Comparison of ENCODE assay signal across 21 cellular contexts in genomic region chr19:803686-804418, GRCh38. TPM values are rescaled to one million over a fixed set of nuclear protein-coding genes. Genes with fewer than 3 reads are reported as not detected.
DNase-seq lines count a peak whose midpoint lies in the region; ATAC-seq and TF ChIP-seq lines count a peak whose summit lies in the region.
"Had no signal": no experiment of that assay in that cellular context is flagged by ENCODE, and none has a peak within 500 bp of the region (broad histone marks: within the 10 kb centered on the region; RNA-seq: fewer than 3 reads in every experiment).

No MANE protein-coding gene starts in this region.

- no peak for TF ChIP-seq POLR2A in lower leg skin (IDR thresholded peaks at IDR 0.05)

- H3K4me1 Mint-ChIP-seq in WTC11: peaks cover 40% of the 10 kb centered on the region

- H3K4me1 ChIP-seq in cardiac muscle cell (ENCODE audit: low read depth) (peaks cover 37% of the 10 kb centered on the region), liver (ENCODE audit: control insufficient read depth in 4 of 4, insufficient read depth in 4 of 4, low read length in 3 of 4) (peaks cover 11 to 41% (median 34%) of the 10 kb centered on the region in 4 donors)

- ATAC-seq in left ventricle myocardium superior (no peak), WTC11 (no peak), GM18867 (IDR thresholded peaks at IDR 0.05; ENCODE audit: unreplicated experiment) (no peak)
- ATAC-seq: foreskin keratinocyte; K562; stimulated activated memory B cell treated with anti-CD40 and anti-IgM and Interleukin-4, amounts not matched to agents 10 μg/mL and 1 μg/mL and 100 μg/mL, for 72 hours had no signal

- TF ChIP-seq CTCF in cardiac muscle cell (IDR thresholded peaks at IDR 0.05; ENCODE audit: low read depth, low read length) (no peak), WTC11 (IDR thresholded peaks at IDR 0.05) (no peak), liver (IDR thresholded peaks at IDR 0.05; ENCODE audit: low read depth, low read length, missing input control) (no peak), lower leg skin (IDR thresholded peaks at IDR 0.05) (no peak)

- H3K36me3 ChIP-seq in cardiac muscle cell: peaks cover 45% of the 10 kb centered on the region
- peaks cover 24 to 53% (median 43%) of the 10 kb centered on the region in 4 donors for H3K36me3 ChIP-seq in liver (ENCODE audit: control insufficient read depth in 4 of 4, insufficient read depth in 3 of 4, low read depth in 1 of 4, low read length in 3 of 4)

- H3K27ac ChIP-seq in cardiac muscle cell (peak overlapping the region; percentile 17), liver (ENCODE audit: low read depth in 1 of 2, low read length in 2 of 2) (no peak overlapping the region)
- H3K27ac ChIP-seq: foreskin keratinocyte had no signal

- POLR2A ChIA-PET in WTC11 (lab: Charles Lee): interaction anchor here (1.1 kb wide), 1 partner anchor 9 kb away, joined by 4 read pairs; no protein-coding TSS in a partner anchor

- H3K9me3 Mint-ChIP-seq in WTC11: no peaks in the 10 kb centered on the region
- H3K9me3 Mint-ChIP-seq: stimulated activated memory B cell treated with anti-CD40 and anti-IgM and Interleukin-4, amounts not matched to agents 10 μg/mL and 1 μg/mL and 100 μg/mL, for 72 hours had no signal

- H3K27ac Mint-ChIP-seq in WTC11: peak overlapping the region; percentile 86
- H3K27ac Mint-ChIP-seq: stimulated activated memory B cell treated with anti-CD40 and anti-IgM and Interleukin-4, amounts not matched to agents 10 μg/mL and 1 μg/mL and 100 μg/mL, for 72 hours had no signal

- CTCF ChIA-PET in WTC11 (lab: Charles Lee): interaction anchor here (0.7 to 1.1 kb wide), 2 partner anchors 34 to 58 kb away, joined by 4 to 5 read pairs; no protein-coding TSS in a partner anchor

- peaks cover 61% of the 10 kb centered on the region for H3K36me3 Mint-ChIP-seq in WTC11

- no peak for TF ChIP-seq RAD21 in liver (IDR thresholded peaks at IDR 0.05)

- no peak overlapping the region for H3K4me3 Mint-ChIP-seq in WTC11
- H3K4me3 Mint-ChIP-seq: stimulated activated memory B cell treated with anti-CD40 and anti-IgM and Interleukin-4, amounts not matched to agents 10 μg/mL and 1 μg/mL and 100 μg/mL, for 72 hours had no signal

- intact Hi-C loops in left ventricle myocardium superior (cut with micrococcal nuclease): no loop called here
- intact Hi-C loops in lower leg skin (cut with DNase I; ENCODE audit: low total_unique reads): no loop called here

- H3K27me3 ChIP-seq in cardiac muscle cell (no peaks in the 10 kb centered on the region), liver (ENCODE audit: control insufficient read depth in 4 of 4, insufficient read depth in 4 of 4, low read length in 3 of 4) (no peaks in the 10 kb centered on the region)
- H3K27me3 ChIP-seq: foreskin keratinocyte, tibial artery had no signal

- DNase-seq in cardiac muscle cell (ENCODE audit: low read depth in 1 of 2, low spot score in 1 of 2) (peak in 1 of 2 donors; percentile 0), left ventricle myocardium superior (no peak), WTC11 (ENCODE audit: low spot score) (no peak), ureter (ENCODE audit: low spot score) (no peak), UCSD-AML1 (lab: John Stamatoyannopoulos, UW; ENCODE audit: unreplicated experiment) (no peak), lower leg skin (ENCODE audit: low spot score in 2 of 2) (no peak)
- DNase-seq: activated gamma-delta T cell, cortex of kidney, foreskin keratinocyte, kidney glomerular epithelial cell, MV-4-11, NCI-H1930, tibial artery had no signal

- H3K4me3 ChIP-seq in cardiac muscle cell (no peak overlapping the region), liver (ENCODE audit: low read depth in 1 of 3, low read length in 3 of 3) (no peak overlapping the region), lower leg skin (ENCODE audit: low read depth, poor library complexity, severe bottlenecking) (no peak overlapping the region)
- H3K4me3 ChIP-seq: HAP-1, K562, tibial artery had no signal

- 83% methylated on average over 31 of the region's 31 CpGs for WGBS in liver
- WGBS in lower leg skin, 2 donors: 83 to 84% methylated on average over 30 of the region's 31 CpGs

- H3K27me3 Mint-ChIP-seq in WTC11 (ENCODE audit: low read depth): no peaks in the 10 kb centered on the region
- H3K27me3 Mint-ChIP-seq: stimulated activated memory B cell treated with anti-CD40 and anti-IgM and Interleukin-4, amounts not matched to agents 10 μg/mL and 1 μg/mL and 100 μg/mL, for 72 hours had no signal

- no peak overlapping the region for H3K9ac ChIP-seq in liver (ENCODE audit: low read depth in 1 of 2, low read length in 2 of 2)

- H3K9me3 ChIP-seq in cardiac muscle cell (ENCODE audit: low read depth) (no peaks in the 10 kb centered on the region), liver (ENCODE audit: control insufficient read depth in 4 of 4, low read length in 3 of 4) (no peaks in the 10 kb centered on the region)
- H3K9me3 ChIP-seq: HAP-1, tibial artery had no signal

TF ChIP-seq in WTC11, 78 proteins besides CTCF, POLR2A, EP300 and RAD21 (continues in another document):
- no peak for TF ChIP-seq FOXP4 (CRISPR knock-in tag; IDR thresholded peaks at IDR 0.05)
- TF ChIP-seq ZNF121 (CRISPR knock-in tag; IDR thresholded peaks at IDR 0.05): no peak
- TF ChIP-seq NFYB (CRISPR knock-in tag; conservative IDR thresholded peaks at IDR 0.05; ENCODE audit: low read depth): no peak
- TF ChIP-seq CREM (CRISPR knock-in tag; IDR thresholded peaks at IDR 0.05): no peak

TF ChIP-seq in liver, 16 proteins besides CTCF, POLR2A, EP300 and RAD21:
- TF ChIP-seq YY1 (IDR thresholded peaks at IDR 0.05): no peak
- TF ChIP-seq NR2F2 (IDR thresholded peaks at IDR 0.05): peak; percentile 68
TF ChIP-seq in liver: peak in this region for 1.

RNA-seq across cellular contexts. Expression of gene PTBP1, which starts 6.6 kb away (rescaled TPM):
- total RNA-seq in cardiac muscle cell (92.0 and 92.7 TPM in 2 replicates), left ventricle myocardium superior (58.1 TPM), WTC11 (2021) (663 to 692 TPM (median 680 TPM) in 3 replicates), liver (100 to 1,000 TPM in 1 of 2 donors, 10 to 100 TPM in 1; 98.1 to 147 TPM), ureter (374 TPM), lower leg skin (100 to 1,000 TPM; 167 to 237 (median 205) TPM)
- polyA plus RNA-seq in cardiac muscle cell (110 and 111 TPM in 2 replicates), liver (10 to 100 TPM; 72.9 to 76.5 TPM)

RNA-seq across cellular contexts. Expression of gene PLPPR3, which starts 17.9 kb away (rescaled TPM):
- total RNA-seq in cardiac muscle cell (70.8 and 88.2 TPM in 2 replicates), left ventricle myocardium superior (not detected), WTC11 (2021) (60.6 to 86.8 TPM (median 83.9 TPM) in 3 replicates), liver (1 to 10 TPM in 1 of 2 donors, not detected in 1; 3.1 TPM), ureter (not detected), lower leg skin (not detected)
- polyA plus RNA-seq in cardiac muscle cell (65.7 and 92.9 TPM in 2 replicates), liver (not detected)
- total RNA-seq: activated CD8-positive, alpha-beta memory T cell treated with anti-CD3 and anti-CD28 coated beads for 36 hours; foreskin keratinocyte; mononuclear cell had no signal

RNA-seq across cellular contexts. Expression of gene AZU1, which starts 23.8 kb away (rescaled TPM):
- 1.4 and 5.7 TPM in 2 replicates for total RNA-seq in cardiac muscle cell
- polyA plus RNA-seq in cardiac muscle cell: 1.5 and 5.6 TPM in 2 replicates
- total RNA-seq in left ventricle myocardium superior: not detected
- total RNA-seq in WTC11 (2021): 1.2 to 3.3 TPM (median 2.5 TPM) in 3 replicates
- 10 to 100 TPM in 1 of 2 donors, under 1 TPM in 1; 0.08 to 20.2 TPM for total RNA-seq in liver
- 1 to 10 TPM in 1 of 2 donors, under 1 TPM in 1; 0.24 to 1.8 TPM for polyA plus RNA-seq in liver
- not detected for total RNA-seq in ureter
- under 1 TPM in 2 of 4 donors, not detected in 2; 0.37 to 0.76 TPM for total RNA-seq in lower leg skin
- total RNA-seq: activated CD8-positive, alpha-beta memory T cell treated with anti-CD3 and anti-CD28 coated beads for 36 hours; foreskin keratinocyte had no signal

RNA-seq across cellular contexts. Expression of gene PRTN3, which starts 36.9 kb away (rescaled TPM):
- total RNA-seq in cardiac muscle cell (0.60 TPM in 1 of 2 replicates, not detected in the other), left ventricle myocardium superior (not detected), WTC11 (2021) (0.53 to 0.82 TPM (median 0.61 TPM) in 3 replicates), liver (100 to 1,000 TPM in 1 of 2 donors, under 1 TPM in 1; 0.17 to 225 TPM), ureter (not detected), lower leg skin (under 1 TPM in 1 of 4 donors, not detected in 3; 0.86 TPM)
- polyA plus RNA-seq in cardiac muscle cell (0.44 and 0.57 TPM in 2 replicates), liver (1 to 10 TPM in 1 of 2 donors, under 1 TPM in 1; 0.67 to 2.7 TPM)
- total RNA-seq: activated CD8-positive, alpha-beta memory T cell treated with anti-CD3 and anti-CD28 coated beads for 36 hours; foreskin keratinocyte had no signal
- polyA plus RNA-seq: foreskin keratinocyte had no signal

RNA-seq across cellular contexts. Expression of gene ELANE, which starts 48.3 kb away (rescaled TPM):
- not detected in 2 replicates for total RNA-seq in cardiac muscle cell
- polyA plus RNA-seq in cardiac muscle cell: not detected in 2 replicates
- 1.5 TPM for total RNA-seq in left ventricle myocardium superior
- not detected in 3 replicates for total RNA-seq in WTC11 (2021)
- total RNA-seq in liver: 10 to 100 TPM in 1 of 2 donors, under 1 TPM in 1; 0.17 to 37.4 TPM
- polyA plus RNA-seq in liver: 1 to 10 TPM in 1 of 2 donors, under 1 TPM in 1; 0.88 to 2.7 TPM
- 0.81 TPM for total RNA-seq in ureter
- total RNA-seq in lower leg skin: 1 to 10 TPM in 1 of 4 donors, under 1 TPM in 1, not detected in 2; 0.51 to 1.9 TPM
- total RNA-seq: activated CD8-positive, alpha-beta memory T cell treated with anti-CD3 and anti-CD28 coated beads for 36 hours; foreskin keratinocyte; K562; NCI-H460 had no signal
- polyA plus RNA-seq: foreskin keratinocyte, K562 had no signal

Comparison
In these comparisons a context has a peak if more than half of its experiments do, and no peak if none do; other contexts are left out.
1. RNA of gene PLPPR3, which starts 17.9 kb away (total RNA-seq): 70.8 to 88.2 TPM in cardiac muscle cell and 60.6 to 86.8 TPM in WTC11; 3.1 TPM in liver, not detected in ureter (single experiment), not detected in lower leg skin and not detected in left ventricle myocardium superior (single experiment); every median in the first group is over 10 times any median in the second.